13 cellular contexts compared by ENCODE assay signal in the genomic region with DNA sequence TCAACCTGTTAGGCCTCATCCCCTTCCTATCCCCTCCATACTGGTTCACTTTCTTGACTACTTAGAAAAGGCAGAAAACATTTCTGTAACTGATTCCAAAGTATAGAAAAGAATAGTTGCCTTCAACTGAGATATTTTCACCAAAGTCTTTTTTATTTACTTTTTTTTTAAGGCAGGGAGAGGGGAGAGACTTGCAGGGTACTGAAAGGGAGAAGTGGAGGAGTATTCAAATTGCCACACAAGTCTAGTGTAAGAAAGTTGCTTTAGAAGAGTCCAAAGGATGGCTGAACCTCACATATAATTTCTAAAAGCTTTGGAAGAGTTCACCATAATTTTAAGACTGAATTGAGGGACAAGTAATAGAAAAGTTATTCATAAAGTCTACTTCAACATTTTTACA.
DNase-seq lines count a peak whose midpoint lies in the region; ATAC-seq lines count a peak whose summit lies in the region.
"Had no signal": no experiment of that assay in that cellular context is flagged by ENCODE, and none has a peak within 500 bp of the region (broad histone marks: within the 10 kb centered on the region; RNA-seq: fewer than 3 reads in every experiment).

No MANE protein-coding gene starts in this region.

- ATAC-seq in stimulated activated effector memory CD8-positive, alpha-beta T cell treated with anti-CD3 and anti-CD28 coated beads, Interleukin-12 subunit alpha, Interleukin-12 subunit beta, amount 100 ng/mL, for 72 hours, result no peak

- no peaks in the 10 kb centered on the region for H3K9me3 Mint-ChIP-seq in activated naive CD4-positive, alpha-beta T cell treated with anti-CD3 and anti-CD28 coated beads, Interleukin-2, amount 50 U/mL, for 24 hours
- no peaks in the 10 kb centered on the region for H3K9me3 Mint-ChIP-seq in dendritic cell treated with granulocyte-macrophage colony-stimulating factor and Interleukin-4, amounts not matched to agents 40 ng/mL and 50 ng/mL, for 4 days
- H3K9me3 Mint-ChIP-seq in stimulated activated effector memory CD8-positive, alpha-beta T cell treated with anti-CD3 and anti-CD28 coated beads, Interleukin-12 subunit alpha, Interleukin-12 subunit beta, amount 100 ng/mL, for 72 hours, result no peaks in the 10 kb centered on the region

- H3K36me3 Mint-ChIP-seq in activated naive CD4-positive, alpha-beta T cell treated with anti-CD3 and anti-CD28 coated beads, Interleukin-2, amount 50 U/mL, for 24 hours, result no peaks in the 10 kb centered on the region
- peaks cover 16% of the 10 kb centered on the region for H3K36me3 Mint-ChIP-seq in dendritic cell treated with granulocyte-macrophage colony-stimulating factor and Interleukin-4, amounts not matched to agents 40 ng/mL and 50 ng/mL, for 4 days (ENCODE audit: low read depth)
- peaks cover 10% of the 10 kb centered on the region for H3K36me3 Mint-ChIP-seq in stimulated activated effector memory CD8-positive, alpha-beta T cell treated with anti-CD3 and anti-CD28 coated beads, Interleukin-12 subunit alpha, Interleukin-12 subunit beta, amount 100 ng/mL, for 72 hours

- H3K27ac Mint-ChIP-seq in activated naive CD4-positive, alpha-beta T cell treated with anti-CD3 and anti-CD28 coated beads, Interleukin-2, amount 50 U/mL, for 24 hours, result peak overlapping the region; percentile 92
- peak overlapping the region; percentile 59 for H3K27ac Mint-ChIP-seq in dendritic cell treated with granulocyte-macrophage colony-stimulating factor and Interleukin-4, amounts not matched to agents 40 ng/mL and 50 ng/mL, for 4 days
- H3K27ac Mint-ChIP-seq in stimulated activated effector memory CD8-positive, alpha-beta T cell treated with anti-CD3 and anti-CD28 coated beads, Interleukin-12 subunit alpha, Interleukin-12 subunit beta, amount 100 ng/mL, for 72 hours, result peak overlapping the region; percentile 97

- intact Hi-C loops in dendritic cell treated with granulocyte-macrophage colony-stimulating factor and Interleukin-4, amounts not matched to agents 40 ng/mL and 50 ng/mL, for 4 days (cut with micrococcal nuclease), result loop anchor here (10.0 kb wide), 1 partner anchor 270 kb away; a partner anchor contains a TSS

- H3K4me1 Mint-ChIP-seq in activated naive CD4-positive, alpha-beta T cell treated with anti-CD3 and anti-CD28 coated beads, Interleukin-2, amount 50 U/mL, for 24 hours, result peaks cover 68% of the 10 kb centered on the region
- peaks cover 44% of the 10 kb centered on the region for H3K4me1 Mint-ChIP-seq in dendritic cell treated with granulocyte-macrophage colony-stimulating factor and Interleukin-4, amounts not matched to agents 40 ng/mL and 50 ng/mL, for 4 days (ENCODE audit: low read depth)
- peaks cover 46% of the 10 kb centered on the region for H3K4me1 Mint-ChIP-seq in stimulated activated effector memory CD8-positive, alpha-beta T cell treated with anti-CD3 and anti-CD28 coated beads, Interleukin-12 subunit alpha, Interleukin-12 subunit beta, amount 100 ng/mL, for 72 hours

- no peaks in the 10 kb centered on the region for H3K27me3 Mint-ChIP-seq in activated naive CD4-positive, alpha-beta T cell treated with anti-CD3 and anti-CD28 coated beads, Interleukin-2, amount 50 U/mL, for 24 hours
- no peaks in the 10 kb centered on the region for H3K27me3 Mint-ChIP-seq in dendritic cell treated with granulocyte-macrophage colony-stimulating factor and Interleukin-4, amounts not matched to agents 40 ng/mL and 50 ng/mL, for 4 days

- peak overlapping the region; percentile 34 for H3K4me3 Mint-ChIP-seq in activated naive CD4-positive, alpha-beta T cell treated with anti-CD3 and anti-CD28 coated beads, Interleukin-2, amount 50 U/mL, for 24 hours
- no peak overlapping the region for H3K4me3 Mint-ChIP-seq in dendritic cell treated with granulocyte-macrophage colony-stimulating factor and Interleukin-4, amounts not matched to agents 40 ng/mL and 50 ng/mL, for 4 days
- H3K4me3 Mint-ChIP-seq in stimulated activated effector memory CD8-positive, alpha-beta T cell treated with anti-CD3 and anti-CD28 coated beads, Interleukin-12 subunit alpha, Interleukin-12 subunit beta, amount 100 ng/mL, for 72 hours, result peak overlapping the region; percentile 95

- DNase-seq in activated naive CD4-positive, alpha-beta T cell treated with Interleukin-2 at 50 U/mL for 16 hours, result no peak
- DNase-seq in OCI-M1 (lab: John Stamatoyannopoulos, UW), result peak; percentile 33
- no peak for DNase-seq in stimulated activated effector memory CD8-positive, alpha-beta T cell treated with anti-CD3 and anti-CD28 coated beads, Interleukin-12 subunit alpha, Interleukin-12 subunit beta, amount 100 ng/mL, for 72 hours (ENCODE audit: low spot score in 2 of 2)
- no peak for DNase-seq in SKM-1 (lab: John Stamatoyannopoulos, UW; ENCODE audit: unreplicated experiment)
- no peak for DNase-seq in stimulated activated CD4-positive, alpha-beta T cell treated with anti-CD3 and anti-CD28 coated beads, Interleukin-4, amount 100 ng/mL, for 1 hour
- DNase-seq in AG08395 (ENCODE audit: low spot score), result no peak
- DNase-seq: aorta; NCI-H1417; NCI-H446; Peyer's patch; stimulated activated CD4-positive, alpha-beta T cell treated with anti-CD3 and anti-CD28 coated beads, Interleukin-4, amount 100 ng/mL, for 4 hours had no signal
